ENCODE assay signal across 8 cellular contexts in the genomic region with DNA sequence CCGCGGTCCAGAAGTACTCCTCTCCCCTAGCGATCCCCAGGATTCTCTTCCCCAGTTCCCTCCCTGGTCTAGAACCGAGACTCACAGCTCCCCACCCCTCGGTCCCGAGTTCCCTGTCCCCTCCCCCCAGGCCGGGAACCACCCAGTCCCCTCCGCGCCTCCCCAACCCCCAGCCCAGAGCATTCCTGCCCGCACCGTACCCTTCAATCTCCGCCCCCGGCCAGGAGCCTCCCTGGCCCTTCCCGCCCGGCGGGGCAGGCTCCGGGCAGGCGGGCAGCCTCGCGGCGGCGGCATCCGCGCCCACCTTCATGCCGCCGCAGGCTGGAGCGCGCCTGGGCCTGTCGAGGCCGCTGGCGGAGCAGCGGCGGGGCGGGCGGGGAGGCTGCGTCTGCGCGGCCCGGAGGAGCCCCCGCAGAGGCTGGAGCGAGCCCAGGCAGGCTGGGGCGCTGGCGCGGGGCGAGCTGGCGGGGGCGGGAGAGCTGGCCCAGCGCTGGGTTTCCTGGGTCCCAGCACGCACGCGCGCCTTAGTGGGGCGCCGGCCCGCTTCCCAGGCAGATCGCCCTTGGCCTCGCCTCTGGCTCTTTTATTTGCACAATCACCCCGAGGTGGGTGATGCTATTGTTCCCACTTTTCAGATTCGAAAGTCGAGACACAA. TPM values are rescaled to one million over a fixed set of nuclear protein-coding genes. Genes with fewer than 3 reads are reported as not detected.
DNase-seq lines count a peak whose midpoint lies in the region; ATAC-seq and TF ChIP-seq lines count a peak whose summit lies in the region.

No MANE protein-coding gene starts in this region.

- no peaks in the 10 kb centered on the region for H3K36me3 ChIP-seq in CD4-positive, CD25-positive, alpha-beta regulatory T cell (ENCODE audit: control insufficient read depth, insufficient read depth, low read length)
- H3K36me3 ChIP-seq in SK-N-SH (replicated peaks in 1 of 2; ENCODE audit: control insufficient read depth in 1 of 2, insufficient read depth in 2 of 2, low read length in 1 of 2): no peaks in the 10 kb centered on the region
- H3K36me3 ChIP-seq in naive thymus-derived CD4-positive, alpha-beta T cell (ENCODE audit: control insufficient read depth in 2 of 3, insufficient read depth in 3 of 3, low read length in 3 of 3): no peaks in the 10 kb centered on the region

- CTCF ChIA-PET in SK-N-SH (lab: Yijun Ruan, JAX): interaction anchor here (0.6 to 3.4 kb wide), 25 partner anchors 14 to 209 kb away, joined by 3 to 36 read pairs (median 3); a partner anchor contains a TSS
- CTCF ChIA-PET in naive thymus-derived CD4-positive, alpha-beta T cell (lab: Charles Lee): interaction anchor here (0.8 to 3.0 kb wide), 11 partner anchors 12 to 265 kb away, joined by 3 to 39 read pairs (median 6); a partner anchor contains a TSS

- no peak for DNase-seq in CD4-positive, CD25-positive, alpha-beta regulatory T cell
- peak; percentile 74 for DNase-seq in SK-N-SH
- peak in 1 of 9 donors; percentile 57 for DNase-seq in naive thymus-derived CD4-positive, alpha-beta T cell
- DNase-seq in activated gamma-delta T cell (lab: John Stamatoyannopoulos, UW): no peak

- peaks cover 19% of the 10 kb centered on the region for H3F3A ChIP-seq in SK-N-SH (replicated peaks; ENCODE audit: insufficient read depth)

- no peaks in the 10 kb centered on the region for H3K79me2 ChIP-seq in SK-N-SH (ENCODE audit: insufficient read depth)

- H3K4me3 ChIP-seq in CD4-positive, CD25-positive, alpha-beta regulatory T cell (ENCODE audit: low read depth, low read length): no peak overlapping the region
- H3K4me3 ChIP-seq in SK-N-SH (ENCODE audit: low read depth in 2 of 2, low read length in 1 of 2): peak overlapping the region; percentile 37 to 38; a peak in 2 of 4 replicates
- H3K4me3 ChIP-seq in naive thymus-derived CD4-positive, alpha-beta T cell (ENCODE audit: low read length): peak overlapping the region; percentile 63

- H3K27ac ChIP-seq in CD4-positive, CD25-positive, alpha-beta regulatory T cell (ENCODE audit: insufficient read depth, low read length, poor library complexity, severe bottlenecking): peak overlapping the region; percentile 14
- no peak overlapping the region for H3K27ac ChIP-seq in SK-N-SH (ENCODE audit: low read depth in 2 of 2, low read length in 1 of 2)
- H3K27ac ChIP-seq in naive thymus-derived CD4-positive, alpha-beta T cell (ENCODE audit: low read depth, low read length): peak overlapping the region; percentile 55

- peaks cover 3 to 32% (median 6%) of the 10 kb centered on the region in 4 donors for H3K4me1 Mint-ChIP-seq in CD4-positive, CD25-positive, alpha-beta regulatory T cell
- H3K4me1 Mint-ChIP-seq in naive thymus-derived CD4-positive, alpha-beta T cell: peaks cover 8 to 25% (median 14%) of the 10 kb centered on the region in 7 donors

- intact Hi-C loops in naive thymus-derived CD4-positive, alpha-beta T cell (cut with micrococcal nuclease): loop anchor here (1.0 to 2.0 kb wide), 4 partner anchors 23 to 441 kb away; a partner anchor contains a TSS

- peaks cover 5% of the 10 kb centered on the region; the same call in 1 of the 2 replicates for H4K20me1 ChIP-seq in SK-N-SH (ENCODE audit: insufficient read depth)

- no peak overlapping the region; the same call in 1 of the 2 replicates for H3K9ac ChIP-seq in SK-N-SH

- peaks cover 26% of the 10 kb centered on the region for H3K4me1 ChIP-seq in CD4-positive, CD25-positive, alpha-beta regulatory T cell (ENCODE audit: control insufficient read depth, insufficient read depth, low read length, poor library complexity, severe bottlenecking)
- H3K4me1 ChIP-seq in SK-N-SH (ENCODE audit: control insufficient read depth in 1 of 2, insufficient read depth in 2 of 2, low read depth in 1 of 2, low read length in 1 of 2): peaks cover 6 to 35% of the 10 kb centered on the region in 2 experiments; a peak in 2 of 4 replicates
- H3K4me1 ChIP-seq in naive thymus-derived CD4-positive, alpha-beta T cell (ENCODE audit: control insufficient read depth in 2 of 2, insufficient read depth in 2 of 2, low read length in 2 of 2): peaks cover 7% of the 10 kb centered on the region in 2 donors

- no peak for TF ChIP-seq EP300 in SK-N-SH (IDR thresholded peaks at IDR 0.05; ENCODE audit: borderline replicate concordance in 1 of 2, low read depth in 1 of 2, low read length in 1 of 2)

- H3K4me3 Mint-ChIP-seq in CD4-positive, CD25-positive, alpha-beta regulatory T cell: peak overlapping the region in 3 of 4 donors; percentile 77 to 86 (median 80)
- peak overlapping the region; percentile 65 to 84 (median 80) for H3K4me3 Mint-ChIP-seq in naive thymus-derived CD4-positive, alpha-beta T cell

- TF ChIP-seq CTCF in SK-N-SH (IDR thresholded peaks at IDR 0.05): no peak

- POLR2A ChIA-PET in SK-N-SH (lab: Yijun Ruan, JAX): no interaction called here
- POLR2A ChIA-PET in naive thymus-derived CD4-positive, alpha-beta T cell (lab: Charles Lee): interaction anchor here (1.0 to 5.2 kb wide), 6 partner anchors 12 to 68 kb away, joined by 4 to 52 read pairs (median 30); a partner anchor contains a TSS

- H3K27me3 Mint-ChIP-seq in CD4-positive, CD25-positive, alpha-beta regulatory T cell: peaks cover 15% of the 10 kb centered on the region
- H3K27me3 Mint-ChIP-seq in naive thymus-derived CD4-positive, alpha-beta T cell: peaks cover 0 to 24% (median 0%) of the 10 kb centered on the region in 5 donors

- H2AFZ ChIP-seq in SK-N-SH (ENCODE audit: low read depth): no peak overlapping the region

- H3K9me3 ChIP-seq in CD4-positive, CD25-positive, alpha-beta regulatory T cell (ENCODE audit: control insufficient read depth in 2 of 2, low read length in 2 of 2): no peaks in the 10 kb centered on the region
- no peaks in the 10 kb centered on the region for H3K9me3 ChIP-seq in SK-N-SH
- H3K9me3 ChIP-seq in naive thymus-derived CD4-positive, alpha-beta T cell (ENCODE audit: control insufficient read depth in 2 of 3, low read length in 3 of 3): no peaks in the 10 kb centered on the region

- no peak for TF ChIP-seq RAD21 in SK-N-SH (IDR thresholded peaks at IDR 0.05; ENCODE audit: low read length)

- WGBS in SK-N-SH (ENCODE audit: low lambda C conversion rate): 13% methylated on average over 16 of the region's 60 CpGs

- ATAC-seq in CD4-positive, CD25-positive, alpha-beta regulatory T cell (ENCODE audit: low read depth in 2 of 2): no peak
- ATAC-seq in GM21576 (IDR thresholded peaks at IDR 0.05; ENCODE audit: unreplicated experiment) (peak; percentile 5), esophagus mucosa (peak; percentile 34), HG02840 (IDR thresholded peaks at IDR 0.05; ENCODE audit: low FRiP score, unreplicated experiment) (no peak), GM21528 (IDR thresholded peaks at IDR 0.05; ENCODE audit: low FRiP score, unreplicated experiment) (no peak)
- ATAC-seq in naive thymus-derived CD4-positive, alpha-beta T cell: peak; percentile 8

- H3K27ac Mint-ChIP-seq in CD4-positive, CD25-positive, alpha-beta regulatory T cell: no peak overlapping the region
- H3K27ac Mint-ChIP-seq in naive thymus-derived CD4-positive, alpha-beta T cell: peak overlapping the region in 5 of 9 donors; percentile 13 to 67 (median 46)

- peak overlapping the region; percentile 68; the same call in 1 of the 2 replicates for H3K4me2 ChIP-seq in SK-N-SH

- no peaks in the 10 kb centered on the region for H3K9me2 ChIP-seq in SK-N-SH

- H3K27me3 ChIP-seq in CD4-positive, CD25-positive, alpha-beta regulatory T cell (ENCODE audit: control insufficient read depth, insufficient read depth, low read length): no peaks in the 10 kb centered on the region
- H3K27me3 ChIP-seq in SK-N-SH (ENCODE audit: insufficient read depth): no peaks in the 10 kb centered on the region
- H3K27me3 ChIP-seq in naive thymus-derived CD4-positive, alpha-beta T cell (ENCODE audit: control insufficient read depth in 2 of 2, insufficient read depth in 2 of 2, low read length in 2 of 2): no peaks in the 10 kb centered on the region

- H3K36me3 Mint-ChIP-seq in CD4-positive, CD25-positive, alpha-beta regulatory T cell: no peaks in the 10 kb centered on the region
- peaks cover 0 to 3% (median 0%) of the 10 kb centered on the region in 5 donors for H3K36me3 Mint-ChIP-seq in naive thymus-derived CD4-positive, alpha-beta T cell

- H3K9me3 Mint-ChIP-seq in CD4-positive, CD25-positive, alpha-beta regulatory T cell: peaks cover 0 to 2% (median 0%) of the 10 kb centered on the region in 7 donors
- H3K9me3 Mint-ChIP-seq in naive thymus-derived CD4-positive, alpha-beta T cell: peaks cover 0 to 4% (median 0%) of the 10 kb centered on the region in 11 donors

TF ChIP-seq in SK-N-SH, 30 proteins besides CTCF, POLR2A, EP300 and RAD21:
- TF ChIP-seq FOSL2 (IDR thresholded peaks at IDR 0.05; ENCODE audit: borderline replicate concordance, low read depth) (no peak), SMC3 (IDR thresholded peaks at IDR 0.05; ENCODE audit: low read depth, low read length) (no peak), JUND (IDR thresholded peaks at IDR 0.05) (no peak), GATA2 (CRISPR knock-in tag; IDR thresholded peaks at IDR 0.05) (no peak), CHD2 (IDR thresholded peaks at IDR 0.05; ENCODE audit: low read length, partially characterized antibody) (no peak), MEF2A (IDR thresholded peaks at IDR 0.05; ENCODE audit: borderline replicate concordance, low read depth) (no peak), TEAD4 (IDR thresholded peaks at IDR 0.05; ENCODE audit: borderline replicate concordance, insufficient read depth) (no peak), MXI1 (IDR thresholded peaks at IDR 0.05; ENCODE audit: low read depth, low read length) (no peak), ELF1 (IDR thresholded peaks at IDR 0.05) (no peak)
TF ChIP-seq in SK-N-SH: peak in this region for 0.

RNA-seq across cellular contexts. Expression of a gene that starts 22.2 kb away (rescaled TPM):
- 94.5 TPM for total RNA-seq in CD4-positive, CD25-positive, alpha-beta regulatory T cell
- polyA plus RNA-seq in CD4-positive, CD25-positive, alpha-beta regulatory T cell: 10 to 100 TPM in 3 of 4 donors, 1 to 10 TPM in 1; 8.8 to 17.5 (median 14.6) TPM
- 0.03 TPM in 1 of 2 replicates, not detected in the other for polyA plus RNA-seq in SK-N-SH (2012; rRNA removed)
- 0.03 TPM in 1 of 2 replicates, not detected in the other for polyA plus RNA-seq in SK-N-SH (2012; cell fraction: cytosol; rRNA removed)
- 0.28 and 0.37 TPM in 2 replicates for polyA plus RNA-seq in SK-N-SH (2012; cell fraction: nucleus; rRNA removed)
- 0.36 TPM for total RNA-seq in esophagus mucosa
- total RNA-seq in naive thymus-derived CD4-positive, alpha-beta T cell: 10 to 100 TPM; 37.8 to 58.7 (median 45.2) TPM
- polyA plus RNA-seq in naive thymus-derived CD4-positive, alpha-beta T cell: 10 to 100 TPM in 1 of 2 donors, 1 to 10 TPM in 1; 9.3 to 40.2 TPM

Comparison
In these comparisons a context has a peak if more than half of its experiments do, and no peak if none do; other contexts are left out.
1. ATAC-seq: peak in GM21576 (single experiment), esophagus mucosa (single experiment) and naive thymus-derived CD4-positive, alpha-beta T cell (single experiment); none in CD4-positive, CD25-positive, alpha-beta regulatory T cell (0 of 2), HG02840 (single experiment) and GM21528 (single experiment).
2. H3K27ac ChIP-seq: peak in CD4-positive, CD25-positive, alpha-beta regulatory T cell (single experiment) and naive thymus-derived CD4-positive, alpha-beta T cell (single experiment); none in SK-N-SH (0 of 2).
3. H3K27ac Mint-ChIP-seq: peak in naive thymus-derived CD4-positive, alpha-beta T cell (5 of 9); none in CD4-positive, CD25-positive, alpha-beta regulatory T cell (0 of 3).
4. RNA of a gene that starts 22.2 kb away (total RNA-seq): 94.5 TPM in CD4-positive, CD25-positive, alpha-beta regulatory T cell (single experiment) and 37.8 to 58.7 TPM in naive thymus-derived CD4-positive, alpha-beta T cell; 0.36 TPM in esophagus mucosa (single experiment); every median in the first group is over 10 times any median in the second.